ENCODE assay signal across 8 cellular contexts in genomic region chr1:221994274-221994698, GRCh38.
A peak's percentile ranks its signal among the peaks of the same experiment; 100 is the strongest.
DNase-seq lines count a peak whose midpoint lies in the region; ATAC-seq and TF ChIP-seq lines count a peak whose summit lies in the region.

No MANE protein-coding gene starts in this region.

- no peak overlapping the region for H3K4me3 ChIP-seq in sigmoid colon
- no peak overlapping the region for H3K4me3 ChIP-seq in CD4-positive, alpha-beta memory T cell (ENCODE audit: low read length in 2 of 2)

- H3K9me3 ChIP-seq in sigmoid colon, result no peaks in the 10 kb centered on the region
- no peaks in the 10 kb centered on the region for H3K9me3 ChIP-seq in CD4-positive, alpha-beta memory T cell (ENCODE audit: control insufficient read depth in 1 of 2, low read length in 2 of 2)

- CTCF ChIA-PET in CD4-positive, alpha-beta memory T cell (lab: Charles Lee; ENCODE audit: partially characterized antibody), result no interaction called here
- CTCF ChIA-PET in T-cell (lab: Charles Lee), result no interaction called here

- TF ChIP-seq CTCF in sigmoid colon (IDR thresholded peaks at IDR 0.05), result no peak

- no peak for TF ChIP-seq POLR2A in sigmoid colon (IDR thresholded peaks at IDR 0.05)

- no peaks in the 10 kb centered on the region for H3K36me3 ChIP-seq in sigmoid colon
- H3K36me3 ChIP-seq in CD4-positive, alpha-beta memory T cell (ENCODE audit: insufficient read depth, low read length), result no peaks in the 10 kb centered on the region

- H3K27ac ChIP-seq in sigmoid colon, result no peak overlapping the region
- no peak overlapping the region for H3K27ac ChIP-seq in CD4-positive, alpha-beta memory T cell (ENCODE audit: low read depth, low read length)

- H3K4me1 Mint-ChIP-seq in CD4-positive, alpha-beta memory T cell, result peaks cover 0 to 28% (median 9%) of the 10 kb centered on the region in 4 donors
- H3K4me1 Mint-ChIP-seq in T-cell, result peaks cover 0 to 28% (median 4%) of the 10 kb centered on the region in 3 donors

- H3K27ac Mint-ChIP-seq in CD4-positive, alpha-beta memory T cell, result no peak overlapping the region
- H3K27ac Mint-ChIP-seq in T-cell, result no peak overlapping the region

- H3K4me1 ChIP-seq in sigmoid colon, result peaks cover 0 to 16% (median 5%) of the 10 kb centered on the region in 4 donors
- no peaks in the 10 kb centered on the region for H3K4me1 ChIP-seq in CD4-positive, alpha-beta memory T cell (ENCODE audit: insufficient read depth, low read length)

- H3K36me3 Mint-ChIP-seq in CD4-positive, alpha-beta memory T cell, result no peaks in the 10 kb centered on the region
- no peaks in the 10 kb centered on the region for H3K36me3 Mint-ChIP-seq in T-cell

- peak; percentile 71 for DNase-seq in activated CD8-positive, alpha-beta memory T cell treated with anti-CD3 and anti-CD28 coated beads, Interleukin-2, amount 50 U/mL, for 48 hours
- peak; percentile 23 for DNase-seq in stimulated activated CD4-positive, alpha-beta T cell treated with anti-CD3 and anti-CD28 coated beads, Interleukin-1b, Interleukin-23, amount 100 ng/mL, for 48 hours
- no peak for DNase-seq in stimulated activated naive CD4-positive, alpha-beta T cell (lab: John Stamatoyannopoulos, UW)
- DNase-seq in sigmoid colon (no peak), T-cell (no peak)
- no peak for DNase-seq in CD4-positive, alpha-beta memory T cell

- H3K27me3 ChIP-seq in sigmoid colon, result no peaks in the 10 kb centered on the region
- H3K27me3 ChIP-seq in CD4-positive, alpha-beta memory T cell (ENCODE audit: insufficient read depth, low read length), result no peaks in the 10 kb centered on the region

- no peaks in the 10 kb centered on the region for H3K9me3 Mint-ChIP-seq in CD4-positive, alpha-beta memory T cell
- H3K9me3 Mint-ChIP-seq in T-cell, result no peaks in the 10 kb centered on the region

- H3K27me3 Mint-ChIP-seq in CD4-positive, alpha-beta memory T cell, result no peaks in the 10 kb centered on the region
- no peaks in the 10 kb centered on the region for H3K27me3 Mint-ChIP-seq in T-cell

- intact Hi-C loops in sigmoid colon (cut with DNase I), result no loop called here
- intact Hi-C loops in CD4-positive, alpha-beta memory T cell (cut with micrococcal nuclease), result loop anchor here (5.0 kb wide), 1 partner anchor 463 kb away; no protein-coding TSS in a partner anchor

- peak; percentile 55 for ATAC-seq in GM18907 (IDR thresholded peaks at IDR 0.05; ENCODE audit: unreplicated experiment)
- ATAC-seq in HG02973 (IDR thresholded peaks at IDR 0.05; ENCODE audit: unreplicated experiment), result peak; percentile 72
- no peak for ATAC-seq in T-cell (replicated peaks in 1 of 4)

- POLR2A ChIA-PET in CD4-positive, alpha-beta memory T cell (lab: Charles Lee; ENCODE audit: partially characterized antibody), result no interaction called here
- POLR2A ChIA-PET in T-cell (lab: Charles Lee), result no interaction called here

- H3K4me3 Mint-ChIP-seq in CD4-positive, alpha-beta memory T cell, result no peak overlapping the region
- no peak overlapping the region for H3K4me3 Mint-ChIP-seq in T-cell

- TF ChIP-seq EP300 in sigmoid colon (IDR thresholded peaks at IDR 0.05), result no peak

Comparison
In these comparisons a context has a peak if more than half of its experiments do, and no peak if none do; other contexts are left out.
1. ATAC-seq: peak in GM18907 (single experiment) and HG02973 (single experiment); none in T-cell (0 of 4).
2. DNase-seq: peak in activated CD8-positive, alpha-beta memory T cell treated with anti-CD3 and anti-CD28 coated beads, Interleukin-2, amount 50 U/mL, for 48 hours (single experiment) and stimulated activated CD4-positive, alpha-beta T cell treated with anti-CD3 and anti-CD28 coated beads, Interleukin-1b, Interleukin-23, amount 100 ng/mL, for 48 hours (single experiment); none in stimulated activated naive CD4-positive, alpha-beta T cell (0 of 6), sigmoid colon (single experiment), CD4-positive, alpha-beta memory T cell (0 of 5) and T-cell (0 of 34).